ENCODE assay signal across 12 cellular contexts in the genomic region with DNA sequence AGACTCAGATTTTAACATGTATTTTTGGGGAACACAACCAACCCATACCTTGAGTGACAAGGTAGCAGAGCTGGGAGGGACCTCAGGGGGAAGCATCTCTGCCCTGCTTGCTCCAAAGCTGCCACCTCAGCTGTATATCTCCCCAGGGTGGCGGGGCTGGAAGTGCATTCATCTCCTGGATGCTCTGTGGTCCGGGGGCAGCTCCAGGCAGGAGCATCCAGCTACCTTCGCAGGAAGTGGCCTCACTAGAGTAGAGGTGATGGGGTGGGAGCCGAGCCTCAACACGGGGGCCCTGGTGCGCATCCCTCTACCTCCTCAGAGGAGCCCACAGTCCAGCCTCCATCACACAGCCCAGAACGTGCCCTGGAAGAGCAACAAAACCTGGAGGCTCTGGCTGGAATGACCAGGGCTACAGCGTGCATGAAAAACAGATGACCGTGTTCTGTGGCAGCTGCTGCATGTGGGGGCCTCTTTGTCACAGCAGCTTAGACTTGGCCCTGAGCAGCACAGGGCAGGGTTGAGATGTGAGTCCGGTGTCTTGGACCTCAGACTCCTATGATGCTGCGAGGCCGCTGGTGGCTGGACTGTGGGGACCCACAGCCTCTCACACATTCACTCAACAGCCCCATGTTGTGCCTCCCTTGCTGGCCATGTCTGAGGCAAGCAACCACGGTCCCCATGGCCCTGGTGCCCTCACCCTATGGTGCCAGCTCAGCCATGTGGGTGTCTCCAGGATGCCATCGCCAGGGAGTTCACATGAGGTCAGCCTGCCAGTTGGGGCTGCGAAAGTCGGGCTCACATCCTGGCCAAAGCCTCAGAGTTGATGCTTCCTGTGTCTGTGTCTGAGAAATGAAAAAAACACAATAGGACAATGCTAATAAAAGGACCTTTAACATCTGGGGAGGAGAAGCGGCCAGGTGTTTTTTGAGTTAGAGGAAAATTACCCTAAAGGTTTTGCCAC. TPM values are rescaled to one million over a fixed set of nuclear protein-coding genes. Genes with fewer than 3 reads are reported as not detected.
DNase-seq lines count a peak whose midpoint lies in the region; ATAC-seq and TF ChIP-seq lines count a peak whose summit lies in the region.
"Had no signal": no experiment of that assay in that cellular context is flagged by ENCODE, and none has a peak within 500 bp of the region (broad histone marks: within the 10 kb centered on the region; RNA-seq: fewer than 3 reads in every experiment).

No MANE protein-coding gene starts in this region.

- peaks cover 20% of the 10 kb centered on the region for H3K4me1 Mint-ChIP-seq in central memory CD8-positive, alpha-beta T cell
- H3K4me1 Mint-ChIP-seq in CD14-positive monocyte = no peaks in the 10 kb centered on the region
- no peaks in the 10 kb centered on the region for H3K4me1 Mint-ChIP-seq in activated T-helper 1 cell treated with anti-CD3 and anti-CD28 coated beads, Interleukin-12 subunit alpha, Interleukin-12 subunit beta, Interleukin-2, Interleukin-4 antibody, amounts not matched to agents 30 ng/mL and 10 ng/mL and 1 ng/mL, durations not matched to agents 14 hours and 24 hours and 36 hours (ENCODE audit: low read depth)

- peak; percentile 54 for DNase-seq in activated CD8-positive, alpha-beta memory T cell treated with anti-CD3 and anti-CD28 coated beads for 24 hours
- no peak for DNase-seq in activated CD8-positive, alpha-beta memory T cell treated with anti-CD3 and anti-CD28 coated beads, Interleukin-2, amount 50 U/mL, for 4 hours
- DNase-seq in central memory CD8-positive, alpha-beta T cell (ENCODE audit: low spot score in 2 of 2) = peak in 1 of 2 donors; percentile 13
- no peak for DNase-seq in lower lobe of right lung
- peak in 1 of 2 donors; percentile 27 for DNase-seq in thyroid gland
- no peak for DNase-seq in CD14-positive monocyte (ENCODE audit: low spot score)
- no peak for DNase-seq in activated T-helper 1 cell treated with anti-CD3 and anti-CD28 coated beads, Interleukin-12 subunit alpha, Interleukin-12 subunit beta, Interleukin-2, Interleukin-4 antibody, amounts not matched to agents 30 ng/mL and 10 ng/mL and 1 ng/mL, durations not matched to agents 14 hours and 24 hours and 36 hours (ENCODE audit: low spot score)
- no peak for DNase-seq in NCI-H187 (lab: John Stamatoyannopoulos, UW)
- DNase-seq: DND-41, NCI-H82 had no signal

- H3K27me3 ChIP-seq in lower lobe of right lung (ENCODE audit: low read depth) (no peaks in the 10 kb centered on the region), thyroid gland (no peaks in the 10 kb centered on the region)

- 76 to 81% methylated on average over 11 to 15 of the region's 17 CpGs for WGBS in thyroid gland, 2 donors

- H3K4me1 ChIP-seq in lower lobe of right lung (peaks cover 39% of the 10 kb centered on the region), thyroid gland (peaks cover 24 to 38% of the 10 kb centered on the region in 2 donors)
- H3K4me1 ChIP-seq: A549 had no signal

- H3K4me3 Mint-ChIP-seq in central memory CD8-positive, alpha-beta T cell = no peak overlapping the region
- H3K4me3 Mint-ChIP-seq in CD14-positive monocyte = no peak overlapping the region
- H3K4me3 Mint-ChIP-seq in activated T-helper 1 cell treated with anti-CD3 and anti-CD28 coated beads, Interleukin-12 subunit alpha, Interleukin-12 subunit beta, Interleukin-2, Interleukin-4 antibody, amounts not matched to agents 30 ng/mL and 10 ng/mL and 1 ng/mL, durations not matched to agents 14 hours and 24 hours and 36 hours = no peak overlapping the region
- H3K4me3 Mint-ChIP-seq: T-helper 1 cell treated with Interleukin-12 subunit alpha and Interleukin-12 subunit beta and Interleukin-4 antibody, amounts not matched to agents 30 μg/mL and 1 μg/mL, for 36 hours had no signal

- no peak overlapping the region for H3K4me3 ChIP-seq in lower lobe of right lung
- H3K4me3 ChIP-seq in thyroid gland (replicated peaks in 1 of 3) = no peak overlapping the region
- H3K4me3 ChIP-seq: A549 had no signal

- H3K27me3 Mint-ChIP-seq in central memory CD8-positive, alpha-beta T cell = peaks cover 48% of the 10 kb centered on the region
- peaks cover 10 to 19% (median 13%) of the 10 kb centered on the region in 3 donors for H3K27me3 Mint-ChIP-seq in CD14-positive monocyte (ENCODE audit: low read depth in 3 of 3)
- peaks cover 3% of the 10 kb centered on the region for H3K27me3 Mint-ChIP-seq in activated T-helper 1 cell treated with anti-CD3 and anti-CD28 coated beads, Interleukin-12 subunit alpha, Interleukin-12 subunit beta, Interleukin-2, Interleukin-4 antibody, amounts not matched to agents 30 ng/mL and 10 ng/mL and 1 ng/mL, durations not matched to agents 14 hours and 24 hours and 36 hours (ENCODE audit: insufficient read depth)

- H3K27ac ChIP-seq in lower lobe of right lung = peak overlapping the region; percentile 76
- peak overlapping the region; percentile 86 to 98 (median 90) for H3K27ac ChIP-seq in thyroid gland
- H3K27ac ChIP-seq: A549 had no signal

- H3K36me3 Mint-ChIP-seq in central memory CD8-positive, alpha-beta T cell (ENCODE audit: insufficient read depth) = peaks cover 21% of the 10 kb centered on the region
- no peaks in the 10 kb centered on the region for H3K36me3 Mint-ChIP-seq in CD14-positive monocyte
- H3K36me3 Mint-ChIP-seq in activated T-helper 1 cell treated with anti-CD3 and anti-CD28 coated beads, Interleukin-12 subunit alpha, Interleukin-12 subunit beta, Interleukin-2, Interleukin-4 antibody, amounts not matched to agents 30 ng/mL and 10 ng/mL and 1 ng/mL, durations not matched to agents 14 hours and 24 hours and 36 hours (ENCODE audit: low read depth) = no peaks in the 10 kb centered on the region

- H3K9me3 ChIP-seq in lower lobe of right lung (no peaks in the 10 kb centered on the region), thyroid gland (no peaks in the 10 kb centered on the region)
- H3K9me3 ChIP-seq: A549 had no signal

- intact Hi-C loops in lower lobe of right lung (cut with DNase I) (no loop called here), thyroid gland (cut with DNase I) (no loop called here), CD14-positive monocyte (cut with micrococcal nuclease) (no loop called here)
- intact Hi-C loops in activated T-helper 1 cell treated with anti-CD3 and anti-CD28 coated beads, Interleukin-12 subunit alpha, Interleukin-12 subunit beta, Interleukin-2, Interleukin-4 antibody, amounts not matched to agents 30 ng/mL and 10 ng/mL and 1 ng/mL, durations not matched to agents 14 hours and 24 hours and 36 hours (cut with micrococcal nuclease) = no loop called here

- H3K9me3 Mint-ChIP-seq in central memory CD8-positive, alpha-beta T cell = peaks cover 4% of the 10 kb centered on the region
- H3K9me3 Mint-ChIP-seq in CD14-positive monocyte = peaks cover 0 to 12% (median 5%) of the 10 kb centered on the region in 7 donors
- H3K9me3 Mint-ChIP-seq in activated T-helper 1 cell treated with anti-CD3 and anti-CD28 coated beads, Interleukin-12 subunit alpha, Interleukin-12 subunit beta, Interleukin-2, Interleukin-4 antibody, amounts not matched to agents 30 ng/mL and 10 ng/mL and 1 ng/mL, durations not matched to agents 14 hours and 24 hours and 36 hours = no peaks in the 10 kb centered on the region

- TF ChIP-seq CTCF in lower lobe of right lung (IDR thresholded peaks at IDR 0.05) = no peak
- TF ChIP-seq CTCF in thyroid gland (IDR thresholded peaks at IDR 0.05) = no peak
- no peak for TF ChIP-seq CTCF in CD14-positive monocyte (IDR thresholded peaks at IDR 0.05)

- ATAC-seq in central memory CD8-positive, alpha-beta T cell (replicated peaks; ENCODE audit: extremely low read depth, poor library complexity, severe bottlenecking) = no peak
- peak; percentile 16 to 28 for ATAC-seq in lower lobe of right lung
- ATAC-seq: A549 had no signal

- H3K27ac Mint-ChIP-seq in central memory CD8-positive, alpha-beta T cell (ENCODE audit: low read depth) = peak overlapping the region; percentile 29
- no peak overlapping the region for H3K27ac Mint-ChIP-seq in CD14-positive monocyte
- H3K27ac Mint-ChIP-seq in activated T-helper 1 cell treated with anti-CD3 and anti-CD28 coated beads, Interleukin-12 subunit alpha, Interleukin-12 subunit beta, Interleukin-2, Interleukin-4 antibody, amounts not matched to agents 30 ng/mL and 10 ng/mL and 1 ng/mL, durations not matched to agents 14 hours and 24 hours and 36 hours = no peak overlapping the region
- H3K27ac Mint-ChIP-seq: T-helper 1 cell treated with Interleukin-12 subunit alpha and Interleukin-12 subunit beta and Interleukin-4 antibody, amounts not matched to agents 30 μg/mL and 1 μg/mL, for 36 hours had no signal

- TF ChIP-seq POLR2A in thyroid gland (IDR thresholded peaks at IDR 0.05) = no peak

- H3K36me3 ChIP-seq in lower lobe of right lung (no peaks in the 10 kb centered on the region), thyroid gland (no peaks in the 10 kb centered on the region)

RNA-seq across cellular contexts. Expression of gene GAS6, which starts 17.1 kb away (rescaled TPM):
- total RNA-seq in lower lobe of right lung = 111 TPM
- total RNA-seq in thyroid gland = 100 to 1,000 TPM; 145 to 197 (median 173) TPM
- 1 to 10 TPM; 1.8 to 1.9 TPM for polyA plus RNA-seq in CD14-positive monocyte
- total RNA-seq in activated T-helper 1 cell treated with anti-CD3 and anti-CD28 coated beads, Interleukin-12 subunit alpha, Interleukin-12 subunit beta, Interleukin-2, Interleukin-4 antibody, amounts not matched to agents 30 ng/mL and 10 ng/mL and 1 ng/mL, durations not matched to agents 14 hours and 24 hours and 36 hours = 0.62 and 0.98 TPM in 2 replicates

Comparison
In these comparisons a context has a peak if more than half of its experiments do, and no peak if none do; other contexts are left out.
1. RNA of gene GAS6, which starts 17.1 kb away (total RNA-seq): 145 to 197 TPM in thyroid gland and 111 TPM in lower lobe of right lung (single experiment); 0.62 to 0.98 TPM in activated T-helper 1 cell treated with anti-CD3 and anti-CD28 coated beads, Interleukin-12 subunit alpha, Interleukin-12 subunit beta, Interleukin-2, Interleukin-4 antibody, amounts not matched to agents 30 ng/mL and 10 ng/mL and 1 ng/mL, durations not matched to agents 14 hours and 24 hours and 36 hours; every median in the first group is over 10 times any median in the second.